Comparison of ENCODE assay signal across 7 cellular contexts in the genomic region with DNA sequence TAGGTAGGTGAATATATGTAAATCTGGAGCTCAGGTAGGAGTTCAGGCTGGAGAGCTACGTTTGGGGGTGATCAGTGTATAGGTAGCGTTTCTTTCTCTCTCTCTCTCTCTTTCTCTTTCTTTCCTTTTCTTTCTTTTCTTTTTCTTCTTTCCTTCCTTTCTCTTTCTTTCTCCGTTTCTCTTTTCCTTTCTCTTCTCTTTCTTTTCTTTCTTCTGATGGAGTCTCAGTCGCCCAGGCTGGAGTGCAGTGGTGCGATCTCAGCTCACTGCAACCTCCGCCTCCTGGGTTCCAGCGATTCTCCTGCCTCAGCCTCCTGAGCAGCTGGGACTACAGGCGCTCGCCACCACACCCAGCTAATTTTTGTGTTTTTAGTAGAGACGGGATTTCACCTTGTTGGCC. TPM values are rescaled to one million over a fixed set of nuclear protein-coding genes. Genes with fewer than 3 reads are reported as not detected.
DNase-seq lines count a peak whose midpoint lies in the region; ATAC-seq, FAIRE-seq and TF ChIP-seq lines count a peak whose summit lies in the region.
"Not testable (repeated sequence)": the region's sequence is repeated elsewhere in the genome, so short reads cannot be mapped to it uniquely, and the experiment has no call there.

No MANE protein-coding gene starts in this region.

- H3K36me3 Mint-ChIP-seq in CD8-positive, alpha-beta T cell; T-helper 1 cell treated with Interleukin-12 subunit alpha and Interleukin-12 subunit beta and Interleukin-4 antibody, amounts not matched to agents 30 μg/mL and 1 μg/mL, for 36 hours (ENCODE audit: low read depth); activated T-cell treated with anti-CD3 and anti-CD28 coated beads, Interleukin-2, amount 50 U/mL, for 24 hours (ENCODE audit: low read depth); astrocyte (ENCODE audit: low read depth, unreplicated experiment); naive thymus-derived CD8-positive, alpha-beta T cell; progenitor cell of endocrine pancreas (ENCODE audit: insufficient read depth): not testable (repeated sequence)
- peaks cover 10% of the 10 kb centered on the region for H3K36me3 Mint-ChIP-seq in dendritic cell treated with granulocyte-macrophage colony-stimulating factor and Interleukin-4, amounts not matched to agents 40 ng/mL and 50 ng/mL, for 4 days (ENCODE audit: low read depth)

- not testable (repeated sequence) for H3K9me3 Mint-ChIP-seq in CD8-positive, alpha-beta T cell; T-helper 1 cell treated with Interleukin-12 subunit alpha and Interleukin-12 subunit beta and Interleukin-4 antibody, amounts not matched to agents 30 μg/mL and 1 μg/mL, for 36 hours; activated T-cell treated with anti-CD3 and anti-CD28 coated beads, Interleukin-2, amount 50 U/mL, for 24 hours; astrocyte (ENCODE audit: unreplicated experiment); dendritic cell treated with granulocyte-macrophage colony-stimulating factor and Interleukin-4, amounts not matched to agents 40 ng/mL and 50 ng/mL, for 4 days; naive thymus-derived CD8-positive, alpha-beta T cell; progenitor cell of endocrine pancreas (ENCODE audit: low read depth)

- not testable (repeated sequence) for H3K27me3 ChIP-seq in CD8-positive, alpha-beta T cell (ENCODE audit: insufficient read depth, low read length); astrocyte (ENCODE audit: insufficient read depth, low read length)

- ATAC-seq in CD8-positive, alpha-beta T cell; naive thymus-derived CD8-positive, alpha-beta T cell: not testable (repeated sequence)

- not testable (repeated sequence) for FAIRE-seq in astrocyte (lab: Jason Lieb, UNC)

- CTCF ChIA-PET in CD8-positive, alpha-beta T cell (lab: Charles Lee) = interaction anchor here (0.7 to 2.2 kb wide), 5 partner anchors 9 to 411 kb away, joined by 3 to 11 read pairs (median 4); a partner anchor contains a TSS

- H3K27ac ChIP-seq in CD8-positive, alpha-beta T cell (ENCODE audit: low read depth, low read length); astrocyte (ENCODE audit: low read depth, low read length): not testable (repeated sequence)

- not testable (repeated sequence) for TF ChIP-seq CTCF in CD8-positive, alpha-beta T cell (IDR thresholded peaks at IDR 0.05); astrocyte (IDR thresholded peaks at IDR 0.05; ENCODE audit: insufficient read depth, low read depth, low read length); progenitor cell of endocrine pancreas (IDR thresholded peaks at IDR 0.05; ENCODE audit: unreplicated experiment)

- H3K4me3 Mint-ChIP-seq in CD8-positive, alpha-beta T cell; T-helper 1 cell treated with Interleukin-12 subunit alpha and Interleukin-12 subunit beta and Interleukin-4 antibody, amounts not matched to agents 30 μg/mL and 1 μg/mL, for 36 hours; activated T-cell treated with anti-CD3 and anti-CD28 coated beads, Interleukin-2, amount 50 U/mL, for 24 hours; dendritic cell treated with granulocyte-macrophage colony-stimulating factor and Interleukin-4, amounts not matched to agents 40 ng/mL and 50 ng/mL, for 4 days; naive thymus-derived CD8-positive, alpha-beta T cell; progenitor cell of endocrine pancreas (ENCODE audit: low read depth): not testable (repeated sequence)
- H3K4me3 Mint-ChIP-seq in astrocyte (ENCODE audit: unreplicated experiment) = peak overlapping the region; percentile 27

- peak overlapping the region; percentile 2 for H3K27ac Mint-ChIP-seq in CD8-positive, alpha-beta T cell
- peak overlapping the region; percentile 19 for H3K27ac Mint-ChIP-seq in T-helper 1 cell treated with Interleukin-12 subunit alpha and Interleukin-12 subunit beta and Interleukin-4 antibody, amounts not matched to agents 30 μg/mL and 1 μg/mL, for 36 hours
- H3K27ac Mint-ChIP-seq in activated T-cell treated with anti-CD3 and anti-CD28 coated beads, Interleukin-2, amount 50 U/mL, for 24 hours = peak overlapping the region; percentile 12
- H3K27ac Mint-ChIP-seq in astrocyte (ENCODE audit: unreplicated experiment) (peak overlapping the region; percentile 96), progenitor cell of endocrine pancreas (peak overlapping the region; percentile 87)
- H3K27ac Mint-ChIP-seq in dendritic cell treated with granulocyte-macrophage colony-stimulating factor and Interleukin-4, amounts not matched to agents 40 ng/mL and 50 ng/mL, for 4 days = peak overlapping the region; percentile 26
- peak overlapping the region in 7 of 10 donors; percentile 34 to 81 (median 70) for H3K27ac Mint-ChIP-seq in naive thymus-derived CD8-positive, alpha-beta T cell

- POLR2A ChIA-PET in CD8-positive, alpha-beta T cell (lab: Charles Lee) = interaction anchor here (0.6 kb wide), 1 partner anchor 417 kb away, joined by 4 read pairs; no protein-coding TSS in a partner anchor
- POLR2A ChIA-PET in naive thymus-derived CD8-positive, alpha-beta T cell (lab: Charles Lee) = interaction anchor here (2.2 to 5.8 kb wide), 2 partner anchors 9 to 10 kb away, joined by 8 to 45 read pairs; a partner anchor contains a TSS

- H3K4me1 ChIP-seq in CD8-positive, alpha-beta T cell (ENCODE audit: insufficient read depth, low read length) = peaks cover 40% of the 10 kb centered on the region
- H3K4me1 ChIP-seq in astrocyte (ENCODE audit: insufficient read depth, low read length) = not testable (repeated sequence)

- not testable (repeated sequence) for H3K4me2 ChIP-seq in astrocyte (ENCODE audit: low read length)

- peaks cover 53% of the 10 kb centered on the region for H3K4me1 Mint-ChIP-seq in CD8-positive, alpha-beta T cell (ENCODE audit: low read depth)
- H3K4me1 Mint-ChIP-seq in T-helper 1 cell treated with Interleukin-12 subunit alpha and Interleukin-12 subunit beta and Interleukin-4 antibody, amounts not matched to agents 30 μg/mL and 1 μg/mL, for 36 hours (ENCODE audit: low read depth) = peaks cover 30% of the 10 kb centered on the region
- peaks cover 57% of the 10 kb centered on the region for H3K4me1 Mint-ChIP-seq in activated T-cell treated with anti-CD3 and anti-CD28 coated beads, Interleukin-2, amount 50 U/mL, for 24 hours (ENCODE audit: low read depth)
- peaks cover 22% of the 10 kb centered on the region for H3K4me1 Mint-ChIP-seq in astrocyte (ENCODE audit: low read depth, unreplicated experiment)
- peaks cover 60% of the 10 kb centered on the region for H3K4me1 Mint-ChIP-seq in dendritic cell treated with granulocyte-macrophage colony-stimulating factor and Interleukin-4, amounts not matched to agents 40 ng/mL and 50 ng/mL, for 4 days (ENCODE audit: low read depth)
- peaks cover 30 to 55% (median 50%) of the 10 kb centered on the region in 4 donors for H3K4me1 Mint-ChIP-seq in naive thymus-derived CD8-positive, alpha-beta T cell
- not testable (repeated sequence) for H3K4me1 Mint-ChIP-seq in progenitor cell of endocrine pancreas (ENCODE audit: low read depth)

- intact Hi-C loops in CD8-positive, alpha-beta T cell (cut with DNase I, micrococcal nuclease) = not testable (repeated sequence)
- intact Hi-C loops in dendritic cell treated with granulocyte-macrophage colony-stimulating factor and Interleukin-4, amounts not matched to agents 40 ng/mL and 50 ng/mL, for 4 days (cut with micrococcal nuclease) = loop anchor here (10.0 kb wide), 1 partner anchor 259 kb away; no protein-coding TSS in a partner anchor

- not testable (repeated sequence) for H3K27me3 Mint-ChIP-seq in CD8-positive, alpha-beta T cell (ENCODE audit: low read depth); T-helper 1 cell treated with Interleukin-12 subunit alpha and Interleukin-12 subunit beta and Interleukin-4 antibody, amounts not matched to agents 30 μg/mL and 1 μg/mL, for 36 hours (ENCODE audit: low read depth); activated T-cell treated with anti-CD3 and anti-CD28 coated beads, Interleukin-2, amount 50 U/mL, for 24 hours; astrocyte (ENCODE audit: low read depth, unreplicated experiment); dendritic cell treated with granulocyte-macrophage colony-stimulating factor and Interleukin-4, amounts not matched to agents 40 ng/mL and 50 ng/mL, for 4 days; naive thymus-derived CD8-positive, alpha-beta T cell; progenitor cell of endocrine pancreas

- H3K9me3 ChIP-seq in CD8-positive, alpha-beta T cell (ENCODE audit: low read length); astrocyte (ENCODE audit: insufficient read depth, low read depth, low read length): not testable (repeated sequence)

- H4K20me1 ChIP-seq in astrocyte (ENCODE audit: insufficient read depth, low read length) = peaks cover 32% of the 10 kb centered on the region

- DNase-seq in CD8-positive, alpha-beta T cell; activated T-cell treated with anti-CD3 and anti-CD28 coated beads, Interleukin-2, amount 50 U/mL, for 24 hours; astrocyte (ENCODE audit: low read depth); naive thymus-derived CD8-positive, alpha-beta T cell; progenitor cell of endocrine pancreas (ENCODE audit: low spot score, unreplicated experiment): not testable (repeated sequence)

- H3K9ac ChIP-seq in astrocyte (ENCODE audit: low read length) = not testable (repeated sequence)

- H3K4me3 ChIP-seq in CD8-positive, alpha-beta T cell (ENCODE audit: low read depth, low read length); astrocyte (ENCODE audit: insufficient read depth, low read depth, low read length): not testable (repeated sequence)

- H2AFZ ChIP-seq in astrocyte (ENCODE audit: low read depth, low read length) = not testable (repeated sequence)

- H3K36me3 ChIP-seq in CD8-positive, alpha-beta T cell (ENCODE audit: insufficient read depth, low read length); astrocyte (ENCODE audit: insufficient read depth, low read length): not testable (repeated sequence)

- not testable (repeated sequence) for H3K79me2 ChIP-seq in astrocyte (ENCODE audit: insufficient read depth, low read length)

RNA-seq across cellular contexts. Expression of a gene that starts 9.8 kb away (rescaled TPM):
- total RNA-seq in CD8-positive, alpha-beta T cell = 1 to 10 TPM in 1 of 2 experiments, under 1 TPM in 1; 0.60 to 1.6 TPM
- total RNA-seq in astrocyte (1.1 and 1.9 TPM in 2 replicates), progenitor cell of endocrine pancreas (18.4 TPM in 2 replicates)
- 1 to 10 TPM; 2.7 to 4.6 TPM for total RNA-seq in naive thymus-derived CD8-positive, alpha-beta T cell
- polyA plus RNA-seq in naive thymus-derived CD8-positive, alpha-beta T cell = 1 to 10 TPM; 2.3 to 4.2 (median 3.7) TPM

RNA-seq across cellular contexts. Expression of a gene that starts 28.6 kb away (rescaled TPM):
- total RNA-seq in CD8-positive, alpha-beta T cell = 10 to 100 TPM; 37.0 to 40.8 TPM
- total RNA-seq in astrocyte (80.5 and 82.6 TPM in 2 replicates), progenitor cell of endocrine pancreas (87.4 and 92.1 TPM in 2 replicates)
- 10 to 100 TPM; 54.7 to 56.8 TPM for total RNA-seq in naive thymus-derived CD8-positive, alpha-beta T cell
- polyA plus RNA-seq in naive thymus-derived CD8-positive, alpha-beta T cell = 1 to 10 TPM; 1.1 to 1.8 (median 1.3) TPM

RNA-seq across cellular contexts. Expression of a gene that starts 55.6 kb away (rescaled TPM):
- 10 to 100 TPM; 35.2 to 37.5 TPM for total RNA-seq in CD8-positive, alpha-beta T cell
- 36.8 and 41.7 TPM in 2 replicates for total RNA-seq in astrocyte
- total RNA-seq in naive thymus-derived CD8-positive, alpha-beta T cell = 10 to 100 TPM; 66.4 to 68.3 TPM
- 1 to 10 TPM; 2.3 to 5.2 (median 2.7) TPM for polyA plus RNA-seq in naive thymus-derived CD8-positive, alpha-beta T cell
- 64.7 and 72.4 TPM in 2 replicates for total RNA-seq in progenitor cell of endocrine pancreas

RNA-seq across cellular contexts. Expression of a gene that starts 59.8 kb away (rescaled TPM):
- total RNA-seq in CD8-positive, alpha-beta T cell = 10 to 100 TPM; 19.9 to 20.5 TPM
- 40.9 and 48.9 TPM in 2 replicates for total RNA-seq in astrocyte
- 10 to 100 TPM; 24.8 to 28.0 TPM for total RNA-seq in naive thymus-derived CD8-positive, alpha-beta T cell
- under 1 TPM; 0.29 to 0.96 (median 0.51) TPM for polyA plus RNA-seq in naive thymus-derived CD8-positive, alpha-beta T cell
- total RNA-seq in progenitor cell of endocrine pancreas = 54.6 and 55.3 TPM in 2 replicates

Comparison
In these comparisons a context has a peak if more than half of its experiments do, and no peak if none do; other contexts are left out.
1. H3K27ac Mint-ChIP-seq: peak in every context shown above with its lines; median percentile 96 in astrocyte; 87 in progenitor cell of endocrine pancreas; 70 in naive thymus-derived CD8-positive, alpha-beta T cell; 26 in dendritic cell treated with granulocyte-macrophage colony-stimulating factor and Interleukin-4, amounts not matched to agents 40 ng/mL and 50 ng/mL, for 4 days; 19 in T-helper 1 cell treated with Interleukin-12 subunit alpha and Interleukin-12 subunit beta and Interleukin-4 antibody, amounts not matched to agents 30 μg/mL and 1 μg/mL, for 36 hours; 12 in activated T-cell treated with anti-CD3 and anti-CD28 coated beads, Interleukin-2, amount 50 U/mL, for 24 hours; 2 in CD8-positive, alpha-beta T cell.